Comparison of ENCODE assay signal across 8 cellular contexts in genomic region chr10:88565072-88565471, GRCh38. TPM values are rescaled to one million over a fixed set of nuclear protein-coding genes. Genes with fewer than 3 reads are reported as not detected.
DNase-seq lines count a peak whose midpoint lies in the region; ATAC-seq and TF ChIP-seq lines count a peak whose summit lies in the region.

No MANE protein-coding gene starts in this region.

- ATAC-seq in activated T-cell treated with anti-CD3 and anti-CD28 coated beads, Interleukin-2, amount 50 U/mL, for 4 hours = no peak

- H3K9me3 Mint-ChIP-seq in activated T-cell treated with anti-CD3 and anti-CD28 coated beads, Interleukin-2, amount 50 U/mL, for 4 hours = no peaks in the 10 kb centered on the region

- no peaks in the 10 kb centered on the region for H3K36me3 ChIP-seq in left ventricle myocardium inferior

- intact Hi-C loops in left ventricle myocardium inferior (cut with micrococcal nuclease) = no loop called here

- no peak overlapping the region for H3K4me3 ChIP-seq in left ventricle myocardium inferior

- H3K36me3 Mint-ChIP-seq in activated T-cell treated with anti-CD3 and anti-CD28 coated beads, Interleukin-2, amount 50 U/mL, for 4 hours (ENCODE audit: insufficient read depth) = no peaks in the 10 kb centered on the region

- H3K4me3 Mint-ChIP-seq in activated T-cell treated with anti-CD3 and anti-CD28 coated beads, Interleukin-2, amount 50 U/mL, for 4 hours = no peak overlapping the region

- H3K4me1 Mint-ChIP-seq in activated T-cell treated with anti-CD3 and anti-CD28 coated beads, Interleukin-2, amount 50 U/mL, for 4 hours (ENCODE audit: low read depth) = no peaks in the 10 kb centered on the region

- no peaks in the 10 kb centered on the region for H3K9me3 ChIP-seq in left ventricle myocardium inferior (replicated peaks)

- no peaks in the 10 kb centered on the region for H3K27me3 ChIP-seq in left ventricle myocardium inferior (ENCODE audit: low read depth)

- H3K4me1 ChIP-seq in left ventricle myocardium inferior = no peaks in the 10 kb centered on the region

- DNase-seq in HCEC 1CT (peak; percentile 54), SKM-1 (lab: John Stamatoyannopoulos, UW; ENCODE audit: unreplicated experiment) (peak; percentile 29), left ventricle myocardium inferior (no peak), NCI-H345 treated with DMSO at 0.1 percent for 48 hours (lab: John Stamatoyannopoulos, UW; ENCODE audit: unreplicated experiment) (no peak), iPS-NIHi7 (ENCODE audit: extremely low spot score) (no peak)
- no peak for DNase-seq in activated T-cell treated with anti-CD3 and anti-CD28 coated beads, Interleukin-2, amount 50 U/mL, for 4 hours
- no peak for DNase-seq in stimulated activated CD4-positive, alpha-beta T cell treated with anti-CD3 and anti-CD28 coated beads, Interleukin-12 subunit alpha, Interleukin-12 subunit beta, amount 100 ng/mL, for 4 hours

- no peaks in the 10 kb centered on the region for H3K27me3 Mint-ChIP-seq in activated T-cell treated with anti-CD3 and anti-CD28 coated beads, Interleukin-2, amount 50 U/mL, for 4 hours (ENCODE audit: low read depth)

- H3K27ac ChIP-seq in C4-2B = no peak overlapping the region
- no peak overlapping the region for H3K27ac ChIP-seq in left ventricle myocardium inferior (replicated peaks)

- TF ChIP-seq CTCF in C4-2B (conservative IDR thresholded peaks at IDR 0.05) (peak; percentile 48), left ventricle myocardium inferior (IDR thresholded peaks at IDR 0.05; ENCODE audit: borderline replicate concordance) (peak; percentile 52)

RNA-seq across cellular contexts. Expression of gene RNLS, which starts 18.0 kb away (rescaled TPM):
- total RNA-seq in left ventricle myocardium inferior = 14.3 TPM
- 1 to 10 TPM; 3.4 to 5.5 (median 5.4) TPM for total RNA-seq in activated T-cell treated with anti-CD3 and anti-CD28 coated beads, Interleukin-2, amount 50 U/mL, for 4 hours

RNA-seq across cellular contexts. Expression of gene LIPJ, which starts 21.5 kb away (rescaled TPM):
- total RNA-seq in left ventricle myocardium inferior = not detected
- total RNA-seq in activated T-cell treated with anti-CD3 and anti-CD28 coated beads, Interleukin-2, amount 50 U/mL, for 4 hours = not detected

Comparison
In these comparisons a context has a peak if more than half of its experiments do, and no peak if none do; other contexts are left out.
1. DNase-seq: peak in HCEC 1CT (single experiment) and SKM-1 (single experiment); none in left ventricle myocardium inferior (single experiment), activated T-cell treated with anti-CD3 and anti-CD28 coated beads, Interleukin-2, amount 50 U/mL, for 4 hours (single experiment), NCI-H345 treated with DMSO at 0.1 percent for 48 hours (single experiment), iPS-NIHi7 (single experiment) and stimulated activated CD4-positive, alpha-beta T cell treated with anti-CD3 and anti-CD28 coated beads, Interleukin-12 subunit alpha, Interleukin-12 subunit beta, amount 100 ng/mL, for 4 hours (single experiment).